ENCODE assay signal across 8 cellular contexts in the genomic region with DNA sequence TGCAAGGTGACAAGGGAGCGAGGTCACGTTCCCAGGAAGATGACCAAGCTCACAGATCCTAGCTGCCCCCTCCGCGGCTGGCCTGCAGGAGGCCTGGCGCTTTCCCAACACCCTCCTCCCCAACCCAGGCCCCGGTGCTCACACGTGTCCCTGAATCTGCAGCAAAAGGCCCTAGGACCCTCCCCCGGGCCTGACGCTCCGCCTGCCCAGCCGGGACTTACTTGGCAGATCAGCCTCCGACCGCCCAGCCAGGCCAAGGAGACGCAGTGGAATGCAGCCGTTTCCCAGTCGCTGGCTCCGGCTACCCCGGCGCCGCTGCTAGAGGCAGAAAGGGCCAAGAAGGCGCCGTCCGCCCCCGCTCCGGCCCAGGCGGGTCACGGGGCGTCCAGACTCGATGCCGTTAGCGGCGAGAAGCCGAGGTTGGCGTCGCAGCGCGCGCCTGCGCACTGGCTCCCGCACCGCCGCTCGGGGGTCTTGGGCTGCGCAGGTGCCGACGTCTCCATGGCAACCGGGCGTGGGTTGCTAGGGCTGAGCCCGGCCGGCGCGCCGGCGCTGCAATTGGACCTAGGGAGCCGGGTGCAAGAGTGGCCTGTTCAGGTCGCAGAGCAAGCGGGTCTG. TPM values are rescaled to one million over a fixed set of nuclear protein-coding genes. Genes with fewer than 3 reads are reported as not detected.
DNase-seq lines count a peak whose midpoint lies in the region; ATAC-seq and TF ChIP-seq lines count a peak whose summit lies in the region.
"Had no signal": no experiment of that assay in that cellular context is flagged by ENCODE, and none has a peak within 500 bp of the region (broad histone marks: within the 10 kb centered on the region; RNA-seq: fewer than 3 reads in every experiment).

A gene with protein sequence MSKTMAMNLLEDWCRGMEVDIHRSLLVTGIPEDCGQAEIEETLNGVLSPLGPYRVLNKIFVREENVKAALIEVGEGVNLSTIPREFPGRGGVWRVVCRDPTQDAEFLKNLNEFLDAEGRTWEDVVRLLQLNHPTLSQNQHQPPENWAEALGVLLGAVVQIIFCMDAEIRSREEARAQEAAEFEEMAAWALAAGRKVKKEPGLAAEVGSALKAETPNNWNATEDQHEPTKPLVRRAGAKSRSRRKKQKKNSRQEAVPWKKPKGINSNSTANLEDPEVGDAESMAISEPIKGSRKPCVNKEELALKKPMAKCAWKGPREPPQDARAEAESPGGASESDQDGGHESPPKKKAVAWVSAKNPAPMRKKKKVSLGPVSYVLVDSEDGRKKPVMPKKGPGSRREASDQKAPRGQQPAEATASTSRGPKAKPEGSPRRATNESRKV (minus strand): TSS at position 448 of the 618 bp plus-strand sequence. CDS start 528 bp downstream, outside the sequence.

- intact Hi-C loops in activated T-helper 2 cell treated with anti-CD3 and anti-CD28 coated beads, Interferon-gamma antibody, Interleukin-2, Interleukin-4, amounts not matched to agents 10 μg/mL and 5 μg/mL and 100 μg/mL, durations not matched to agents 14 hours and 24 hours and 36 hours (cut with micrococcal nuclease): no loop called here

- no peaks in the 10 kb centered on the region for H4K20me1 ChIP-seq in osteoblast (ENCODE audit: insufficient read depth, low read length)

- H3K27ac ChIP-seq in HUES64 (ENCODE audit: low read depth, low read length) (peak within 1 kb of the TSS; percentile 60), osteoblast (ENCODE audit: low read depth, low read length) (no peak within 1 kb of the TSS)

- peak within 1 kb of the TSS; percentile 80 for H3K4me2 ChIP-seq in osteoblast (ENCODE audit: insufficient read depth, low read length)

- peaks cover 33% of the 10 kb centered on the region for H3K36me3 ChIP-seq in HUES64 (ENCODE audit: insufficient read depth, low read length)
- no peaks in the 10 kb centered on the region for H3K36me3 ChIP-seq in osteoblast (ENCODE audit: insufficient read depth, low read length)

- H3K36me3 Mint-ChIP-seq in activated T-helper 2 cell treated with anti-CD3 and anti-CD28 coated beads, Interferon-gamma antibody, Interleukin-2, Interleukin-4, amounts not matched to agents 10 μg/mL and 5 μg/mL and 100 μg/mL, durations not matched to agents 14 hours and 24 hours and 36 hours (ENCODE audit: low read depth): no peaks in the 10 kb centered on the region
- H3K36me3 Mint-ChIP-seq: T-cell had no signal

- H3K9me3 Mint-ChIP-seq in activated T-helper 2 cell treated with anti-CD3 and anti-CD28 coated beads, Interferon-gamma antibody, Interleukin-2, Interleukin-4, amounts not matched to agents 10 μg/mL and 5 μg/mL and 100 μg/mL, durations not matched to agents 14 hours and 24 hours and 36 hours: no peaks in the 10 kb centered on the region
- H3K9me3 Mint-ChIP-seq: T-cell had no signal

- DNase-seq in SK-N-DZ (ENCODE audit: low spot score): peak; percentile 83
- peak; percentile 73 for DNase-seq in globus pallidus (ENCODE audit: low spot score)
- DNase-seq in osteoblast (ENCODE audit: insufficient read length, low spot score, missing footprints): peak; percentile 94
- DNase-seq in KG1 (lab: John Stamatoyannopoulos, UW): no peak
- no peak for DNase-seq in activated T-helper 2 cell treated with anti-CD3 and anti-CD28 coated beads, Interferon-gamma antibody, Interleukin-2, Interleukin-4, amounts not matched to agents 10 μg/mL and 5 μg/mL and 100 μg/mL, durations not matched to agents 14 hours and 24 hours and 36 hours (ENCODE audit: low spot score)

- no peak within 1 kb of the TSS for H3K4me3 Mint-ChIP-seq in activated T-helper 2 cell treated with anti-CD3 and anti-CD28 coated beads, Interferon-gamma antibody, Interleukin-2, Interleukin-4, amounts not matched to agents 10 μg/mL and 5 μg/mL and 100 μg/mL, durations not matched to agents 14 hours and 24 hours and 36 hours (ENCODE audit: low read depth)
- H3K4me3 Mint-ChIP-seq: T-cell had no signal

- H2AFZ ChIP-seq in osteoblast (ENCODE audit: low read length): peak within 1 kb of the TSS; percentile 88

- H3K9me3 ChIP-seq in HUES64 (ENCODE audit: insufficient read depth, low read depth, low read length) (no peaks in the 10 kb centered on the region), osteoblast (ENCODE audit: low read depth, low read length) (no peaks in the 10 kb centered on the region)

- H3K9ac ChIP-seq in HUES64 (ENCODE audit: low read depth, low read length): peak within 1 kb of the TSS; percentile 76

- no peak within 1 kb of the TSS for H3K27ac Mint-ChIP-seq in activated T-helper 2 cell treated with anti-CD3 and anti-CD28 coated beads, Interferon-gamma antibody, Interleukin-2, Interleukin-4, amounts not matched to agents 10 μg/mL and 5 μg/mL and 100 μg/mL, durations not matched to agents 14 hours and 24 hours and 36 hours
- H3K27ac Mint-ChIP-seq: T-cell had no signal

- TF ChIP-seq CTCF in osteoblast (IDR thresholded peaks at IDR 0.05; ENCODE audit: extremely low read depth, low read depth, low read length): peak; percentile 19

- H3K4me1 Mint-ChIP-seq in activated T-helper 2 cell treated with anti-CD3 and anti-CD28 coated beads, Interferon-gamma antibody, Interleukin-2, Interleukin-4, amounts not matched to agents 10 μg/mL and 5 μg/mL and 100 μg/mL, durations not matched to agents 14 hours and 24 hours and 36 hours (ENCODE audit: low read depth): peaks cover 3% of the 10 kb centered on the region

- H3K27me3 ChIP-seq in HUES64 (ENCODE audit: insufficient read depth, low read length) (peaks cover 4% of the 10 kb centered on the region; the same call in 1 of the 2 replicates), osteoblast (ENCODE audit: insufficient read depth, low read length) (no peaks in the 10 kb centered on the region)

- H3K4me3 ChIP-seq in HUES64 (ENCODE audit: low read length) (peak within 1 kb of the TSS; percentile 76), osteoblast (ENCODE audit: insufficient read depth, low read length) (peak within 1 kb of the TSS; percentile 65)

- 1% methylated on average over 57 of the region's 57 CpGs for WGBS in HUES64

- no peaks in the 10 kb centered on the region for H3K79me2 ChIP-seq in osteoblast (ENCODE audit: insufficient read depth, low read length)

- H3K4me1 ChIP-seq in HUES64 (ENCODE audit: insufficient read depth, low read length) (peaks cover 5% of the 10 kb centered on the region; the same call in 1 of the 2 replicates), osteoblast (ENCODE audit: insufficient read depth, low read length) (peaks cover 41% of the 10 kb centered on the region)

- no peak for ATAC-seq in HG03135 (IDR thresholded peaks at IDR 0.05; ENCODE audit: unreplicated experiment)
- ATAC-seq: T-cell had no signal

- H3K27me3 Mint-ChIP-seq in activated T-helper 2 cell treated with anti-CD3 and anti-CD28 coated beads, Interferon-gamma antibody, Interleukin-2, Interleukin-4, amounts not matched to agents 10 μg/mL and 5 μg/mL and 100 μg/mL, durations not matched to agents 14 hours and 24 hours and 36 hours (ENCODE audit: low read depth): peaks cover 41% of the 10 kb centered on the region

RNA-seq across cellular contexts. Expression of the gene that starts here (rescaled TPM):
- 22.9 TPM for polyA plus RNA-seq in HUES64 (2013, experiment 1 of 2)
- 26.9 TPM for polyA plus RNA-seq in HUES64 (2013, experiment 2 of 2)
- 28.2 and 30.8 TPM in 2 replicates for polyA plus RNA-seq in SK-N-DZ (2014; cell fraction: cytosol; rRNA removed)
- 8.5 and 9.0 TPM in 2 replicates for polyA plus RNA-seq in SK-N-DZ (2014; cell fraction: nucleus; rRNA removed)
- 2.1 and 2.2 TPM in 2 replicates for total RNA-seq in osteoblast
- total RNA-seq in activated T-helper 2 cell treated with anti-CD3 and anti-CD28 coated beads, Interferon-gamma antibody, Interleukin-2, Interleukin-4, amounts not matched to agents 10 μg/mL and 5 μg/mL and 100 μg/mL, durations not matched to agents 14 hours and 24 hours and 36 hours: not detected in 2 replicates

Comparison
In these comparisons a context has a peak if more than half of its experiments do, and no peak if none do; other contexts are left out.
1. DNase-seq: peak in SK-N-DZ (single experiment), globus pallidus (single experiment) and osteoblast (single experiment); none in KG1 (single experiment) and activated T-helper 2 cell treated with anti-CD3 and anti-CD28 coated beads, Interferon-gamma antibody, Interleukin-2, Interleukin-4, amounts not matched to agents 10 μg/mL and 5 μg/mL and 100 μg/mL, durations not matched to agents 14 hours and 24 hours and 36 hours (single experiment).